Comparison of ENCODE assay signal across 23 cellular contexts in the genomic region with DNA sequence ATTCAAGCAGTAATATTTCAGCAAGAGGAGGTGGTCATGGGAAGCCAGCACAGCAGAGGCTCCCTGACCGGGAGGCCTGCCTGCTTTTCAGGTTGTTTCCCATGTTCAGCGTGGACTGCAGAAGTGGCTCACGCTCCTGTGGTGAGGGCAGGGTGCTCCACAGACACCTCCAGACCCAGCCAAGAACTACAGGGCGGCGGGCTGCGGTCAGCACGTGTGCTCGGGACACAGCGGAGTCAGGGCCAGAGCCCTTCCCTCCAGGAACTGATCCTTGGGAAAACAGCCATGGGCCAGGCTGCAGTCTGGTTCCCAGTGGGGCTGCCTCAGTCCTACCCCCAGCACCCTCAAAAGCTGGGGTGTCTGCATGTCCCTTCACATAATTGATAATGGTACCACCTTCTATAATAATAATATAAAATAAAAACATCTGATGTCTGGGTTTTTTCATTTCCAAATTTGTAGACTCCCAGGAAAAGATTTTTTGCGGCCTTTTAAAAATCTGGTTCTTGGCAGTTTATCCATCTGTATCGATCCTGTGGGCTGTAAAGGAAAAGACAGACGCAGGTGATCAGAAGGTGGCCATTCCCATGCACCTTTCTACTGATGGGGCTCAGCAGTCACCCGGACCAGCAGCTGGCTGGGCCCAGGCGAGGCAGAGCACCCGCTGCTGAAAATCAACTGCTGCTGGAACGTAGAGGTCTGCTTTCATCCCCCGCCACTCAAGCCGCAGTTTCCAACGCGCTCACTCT.
"Had no signal": no experiment of that assay in that cellular context is flagged by ENCODE, and none has a peak within 500 bp of the region (broad histone marks: within the 10 kb centered on the region; RNA-seq: fewer than 3 reads in every experiment).

No MANE protein-coding gene starts in this region.

- H3K4me1 Mint-ChIP-seq: activated CD4-positive, alpha-beta T cell treated with anti-CD3 and anti-CD28 coated beads for 36 hours; activated CD8-positive, alpha-beta memory T cell treated with anti-CD3 and anti-CD28 coated beads, Interleukin-2, amount 10 ng/mL, durations not matched to agents 7 days and 5 days; activated naive CD4-positive, alpha-beta T cell treated with anti-CD3 and anti-CD28 coated beads, Interleukin-2, amount 10 ng/mL, durations not matched to agents 7 days and 5 days; naive thymus-derived CD8-positive, alpha-beta T cell; neural crest cell; stimulated activated memory B cell treated with anti-CD40 and anti-IgM and Interleukin-4, amounts not matched to agents 10 μg/mL and 1 μg/mL and 100 μg/mL, for 72 hours; stimulated activated naive CD8-positive, alpha-beta T cell treated with anti-CD3 and anti-CD28 coated beads, Interleukin-15, amount 100 ng/mL, for 72 hours; T-cell had no signal

- H3K27me3 Mint-ChIP-seq: activated CD4-positive, alpha-beta T cell treated with anti-CD3 and anti-CD28 coated beads for 36 hours; activated CD8-positive, alpha-beta memory T cell treated with anti-CD3 and anti-CD28 coated beads, Interleukin-2, amount 10 ng/mL, durations not matched to agents 7 days and 5 days; activated naive CD4-positive, alpha-beta T cell treated with anti-CD3 and anti-CD28 coated beads, Interleukin-2, amount 10 ng/mL, durations not matched to agents 7 days and 5 days; effector memory CD8-positive, alpha-beta T cell; naive thymus-derived CD8-positive, alpha-beta T cell; stimulated activated memory B cell treated with anti-CD40 and anti-IgM and Interleukin-4, amounts not matched to agents 10 μg/mL and 1 μg/mL and 100 μg/mL, for 72 hours; stimulated activated naive CD8-positive, alpha-beta T cell treated with anti-CD3 and anti-CD28 coated beads, Interleukin-15, amount 100 ng/mL, for 72 hours; T-cell had no signal

- FAIRE-seq: astrocyte, kidney, small intestine had no signal

- H3K9me3 ChIP-seq: gastrocnemius medialis, sigmoid colon, thyroid gland, upper lobe of right lung had no signal

- H3K4me1 ChIP-seq: upper lobe of right lung had no signal

- H3K27me3 ChIP-seq: brain microvascular endothelial cell, gastrocnemius medialis, hepatocyte, sigmoid colon, thyroid gland, upper lobe of right lung had no signal

- H3K4me3 Mint-ChIP-seq: activated CD4-positive, alpha-beta T cell treated with anti-CD3 and anti-CD28 coated beads for 36 hours; activated CD8-positive, alpha-beta memory T cell treated with anti-CD3 and anti-CD28 coated beads, Interleukin-2, amount 10 ng/mL, durations not matched to agents 7 days and 5 days; activated CD8-positive, alpha-beta T cell treated with anti-CD3 and anti-CD28 coated beads, Interleukin-2, amount 10 ng/mL, durations not matched to agents 7 days and 5 days; activated naive CD4-positive, alpha-beta T cell treated with anti-CD3 and anti-CD28 coated beads, Interleukin-2, amount 10 ng/mL, durations not matched to agents 7 days and 5 days; effector memory CD8-positive, alpha-beta T cell; naive thymus-derived CD8-positive, alpha-beta T cell; neural crest cell; stimulated activated memory B cell treated with anti-CD40 and anti-IgM and Interleukin-4, amounts not matched to agents 10 μg/mL and 1 μg/mL and 100 μg/mL, for 72 hours; stimulated activated naive CD8-positive, alpha-beta T cell treated with anti-CD3 and anti-CD28 coated beads, Interleukin-15, amount 100 ng/mL, for 72 hours; T-cell; T-helper 2 cell treated with Interferon-gamma antibody and Interleukin-4, amounts not matched to agents 5 μg/mL and 100 μg/mL, for 36 hours had no signal

- H3K4me3 ChIP-seq: gastrocnemius medialis, hepatocyte, sigmoid colon, thyroid gland, upper lobe of right lung had no signal

- H3K27ac Mint-ChIP-seq: activated CD4-positive, alpha-beta T cell treated with anti-CD3 and anti-CD28 coated beads for 36 hours; activated CD8-positive, alpha-beta memory T cell treated with anti-CD3 and anti-CD28 coated beads, Interleukin-2, amount 10 ng/mL, durations not matched to agents 7 days and 5 days; activated CD8-positive, alpha-beta T cell treated with anti-CD3 and anti-CD28 coated beads, Interleukin-2, amount 10 ng/mL, durations not matched to agents 7 days and 5 days; activated naive CD4-positive, alpha-beta T cell treated with anti-CD3 and anti-CD28 coated beads, Interleukin-2, amount 10 ng/mL, durations not matched to agents 7 days and 5 days; stimulated activated naive CD8-positive, alpha-beta T cell treated with anti-CD3 and anti-CD28 coated beads, Interleukin-15, amount 100 ng/mL, for 72 hours; T-cell; T-helper 2 cell treated with Interferon-gamma antibody and Interleukin-4, amounts not matched to agents 5 μg/mL and 100 μg/mL, for 36 hours had no signal

- DNase-seq: amniotic stem cell, cortex of kidney, occipital lobe had no signal

- H3K27ac ChIP-seq: brain microvascular endothelial cell, hepatocyte, sigmoid colon, upper lobe of right lung had no signal
